Comparison of ENCODE assay signal across 8 cellular contexts in genomic region chr3:42052132-42052866, GRCh38. TPM values are rescaled to one million over a fixed set of nuclear protein-coding genes. Genes with fewer than 3 reads are reported as not detected.
DNase-seq lines count a peak whose midpoint lies in the region; ATAC-seq and TF ChIP-seq lines count a peak whose summit lies in the region.

No MANE protein-coding gene starts in this region.

- CTCF ChIA-PET in T-cell (lab: Charles Lee): interaction anchor here (0.6 to 0.8 kb wide), 3 partner anchors 9 to 39 kb away, joined by 3 to 9 read pairs (median 3); no protein-coding TSS in a partner anchor

- no peak overlapping the region for H3K4me3 ChIP-seq in neural cell (ENCODE audit: low read length)

- H3K36me3 Mint-ChIP-seq in endothelial cell (ENCODE audit: low read depth, unreplicated experiment) (no peaks in the 10 kb centered on the region), T-cell (peaks cover 4% of the 10 kb centered on the region)

- H3F3A ChIP-seq in neural cell (ENCODE audit: insufficient read depth, low read length, poor library complexity, severe bottlenecking): no peaks in the 10 kb centered on the region

- TF ChIP-seq CTCF in endothelial cell (IDR thresholded peaks at IDR 0.05; ENCODE audit: unreplicated experiment) (no peak), neural cell (IDR thresholded peaks at IDR 0.05; ENCODE audit: poor library complexity, severe bottlenecking) (no peak)

- H3K4me3 Mint-ChIP-seq in endothelial cell (ENCODE audit: unreplicated experiment): no peak overlapping the region
- H3K4me3 Mint-ChIP-seq in T-cell: no peak overlapping the region

- no peak for TF ChIP-seq RAD21 in neural cell (conservative IDR thresholded peaks at IDR 0.05)

- H3K27me3 Mint-ChIP-seq in endothelial cell (ENCODE audit: unreplicated experiment) (no peaks in the 10 kb centered on the region), T-cell (no peaks in the 10 kb centered on the region)

- H3K27me3 ChIP-seq in neural cell (ENCODE audit: insufficient read depth, low read depth, low read length): no peaks in the 10 kb centered on the region

- H3K4me1 Mint-ChIP-seq in endothelial cell (ENCODE audit: unreplicated experiment) (peaks cover 59% of the 10 kb centered on the region), T-cell (peaks cover 26 to 32% (median 28%) of the 10 kb centered on the region in 3 donors)

- POLR2A ChIA-PET in T-cell (lab: Charles Lee): no interaction called here

- no peaks in the 10 kb centered on the region for H4K20me1 ChIP-seq in neural cell (ENCODE audit: insufficient read depth)

- no peak overlapping the region for H3K4me2 ChIP-seq in neural cell (ENCODE audit: low read length)

- H3K79me2 ChIP-seq in neural cell (replicated peaks; ENCODE audit: insufficient read depth, low read length): peaks cover 12% of the 10 kb centered on the region

- no peaks in the 10 kb centered on the region for H3K9me2 ChIP-seq in neural cell (ENCODE audit: insufficient read depth, low read length)

- no peaks in the 10 kb centered on the region for H3K9me3 ChIP-seq in neural cell (ENCODE audit: low read length)

- no peak overlapping the region for H3K9ac ChIP-seq in neural cell (ENCODE audit: low read length)

- DNase-seq in GM04503 (ENCODE audit: low read depth) (peak; percentile 76), endothelial cell (ENCODE audit: low spot score) (no peak), left colon (no peak), HCEC 1CT (no peak), posterior vena cava (ENCODE audit: low spot score) (no peak), T-cell (no peak)

- H3K27ac Mint-ChIP-seq in endothelial cell (ENCODE audit: unreplicated experiment) (peak overlapping the region; percentile 97), T-cell (no peak overlapping the region)

- peak overlapping the region; percentile 41 for H3K27ac ChIP-seq in neural cell (ENCODE audit: low read length)

- TF ChIP-seq EP300 in neural cell (conservative IDR thresholded peaks at IDR 0.05; ENCODE audit: poor library complexity, severe bottlenecking): no peak

- ATAC-seq in HG03095 (IDR thresholded peaks at IDR 0.05; ENCODE audit: unreplicated experiment) (peak; percentile 55), left colon (no peak), T-cell (replicated peaks in 1 of 4) (no peak)

- H3K36me3 ChIP-seq in neural cell (ENCODE audit: insufficient read depth, low read length): no peaks in the 10 kb centered on the region

- no peaks in the 10 kb centered on the region for H3K9me3 Mint-ChIP-seq in endothelial cell (ENCODE audit: unreplicated experiment)
- H3K9me3 Mint-ChIP-seq in T-cell: no peaks in the 10 kb centered on the region

- H2AFZ ChIP-seq in neural cell (ENCODE audit: low read depth, low read length): no peak overlapping the region

- intact Hi-C loops in left colon (cut with DNase I, micrococcal nuclease) (no loop called here), posterior vena cava (cut with DNase I) (no loop called here)

TF ChIP-seq in neural cell, 6 proteins besides CTCF, POLR2A, EP300 and RAD21:
- TF ChIP-seq, protein P1, sequence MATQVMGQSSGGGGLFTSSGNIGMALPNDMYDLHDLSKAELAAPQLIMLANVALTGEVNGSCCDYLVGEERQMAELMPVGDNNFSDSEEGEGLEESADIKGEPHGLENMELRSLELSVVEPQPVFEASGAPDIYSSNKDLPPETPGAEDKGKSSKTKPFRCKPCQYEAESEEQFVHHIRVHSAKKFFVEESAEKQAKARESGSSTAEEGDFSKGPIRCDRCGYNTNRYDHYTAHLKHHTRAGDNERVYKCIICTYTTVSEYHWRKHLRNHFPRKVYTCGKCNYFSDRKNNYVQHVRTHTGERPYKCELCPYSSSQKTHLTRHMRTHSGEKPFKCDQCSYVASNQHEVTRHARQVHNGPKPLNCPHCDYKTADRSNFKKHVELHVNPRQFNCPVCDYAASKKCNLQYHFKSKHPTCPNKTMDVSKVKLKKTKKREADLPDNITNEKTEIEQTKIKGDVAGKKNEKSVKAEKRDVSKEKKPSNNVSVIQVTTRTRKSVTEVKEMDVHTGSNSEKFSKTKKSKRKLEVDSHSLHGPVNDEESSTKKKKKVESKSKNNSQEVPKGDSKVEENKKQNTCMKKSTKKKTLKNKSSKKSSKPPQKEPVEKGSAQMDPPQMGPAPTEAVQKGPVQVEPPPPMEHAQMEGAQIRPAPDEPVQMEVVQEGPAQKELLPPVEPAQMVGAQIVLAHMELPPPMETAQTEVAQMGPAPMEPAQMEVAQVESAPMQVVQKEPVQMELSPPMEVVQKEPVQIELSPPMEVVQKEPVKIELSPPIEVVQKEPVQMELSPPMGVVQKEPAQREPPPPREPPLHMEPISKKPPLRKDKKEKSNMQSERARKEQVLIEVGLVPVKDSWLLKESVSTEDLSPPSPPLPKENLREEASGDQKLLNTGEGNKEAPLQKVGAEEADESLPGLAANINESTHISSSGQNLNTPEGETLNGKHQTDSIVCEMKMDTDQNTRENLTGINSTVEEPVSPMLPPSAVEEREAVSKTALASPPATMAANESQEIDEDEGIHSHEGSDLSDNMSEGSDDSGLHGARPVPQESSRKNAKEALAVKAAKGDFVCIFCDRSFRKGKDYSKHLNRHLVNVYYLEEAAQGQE (IDR thresholded peaks at IDR 0.05; ENCODE audit: borderline replicate concordance): no peak
- TF ChIP-seq EZH2 (IDR thresholded peaks at IDR 0.05; ENCODE audit: borderline replicate concordance, insufficient read depth, low read length, poor library complexity, severe bottlenecking) (no peak), POLR2AphosphoS5 (IDR thresholded peaks at IDR 0.05) (no peak), MXI1 (conservative IDR thresholded peaks at IDR 0.05; ENCODE audit: poor library complexity, severe bottlenecking) (no peak)

RNA-seq across cellular contexts. Expression of gene TRAK1, which starts 38.9 kb away (rescaled TPM):
- total RNA-seq in endothelial cell (ENCODE audit: unreplicated experiment) (48.2 TPM), left colon (10 to 100 TPM; 81.2 to 91.6 TPM), posterior vena cava (10 to 100 TPM; 29.4 to 39.2 TPM), T-cell (10 to 100 TPM; 18.5 to 22.4 (median 20.4) TPM)
- polyA plus RNA-seq in neural cell: 34.7 and 39.3 TPM in 2 replicates
- 81.6 and 84.6 TPM in 2 replicates for polyA minus RNA-seq in neural cell
